17 cellular contexts compared by ENCODE assay signal in genomic region chr7:36515847-36516246, GRCh38.
DNase-seq lines count a peak whose midpoint lies in the region; ATAC-seq and TF ChIP-seq lines count a peak whose summit lies in the region.
"Had no signal": no experiment of that assay in that cellular context is flagged by ENCODE, and none has a peak within 500 bp of the region (broad histone marks: within the 10 kb centered on the region; RNA-seq: fewer than 3 reads in every experiment).

No MANE protein-coding gene starts in this region.

- CTCF ChIA-PET in activated CD8-positive, alpha-beta memory T cell treated with anti-CD3 and anti-CD28 coated beads, Interleukin-2, amount 10 ng/mL, durations not matched to agents 7 days and 5 days (lab: Charles Lee), result no interaction called here

- ATAC-seq in activated CD8-positive, alpha-beta memory T cell treated with anti-CD3 and anti-CD28 coated beads, Interleukin-2, amount 10 ng/mL, durations not matched to agents 7 days and 5 days, result no peak
- ATAC-seq in esophagus mucosa, result peak; percentile 12
- ATAC-seq in stimulated activated effector memory CD8-positive, alpha-beta T cell treated with anti-CD3 and anti-CD28 coated beads, Interleukin-12 subunit alpha, Interleukin-12 subunit beta, amount 100 ng/mL, for 72 hours, result no peak
- no peak for ATAC-seq in GM21528 (IDR thresholded peaks at IDR 0.05; ENCODE audit: low FRiP score, unreplicated experiment)
- ATAC-seq in HG02973 (IDR thresholded peaks at IDR 0.05; ENCODE audit: unreplicated experiment), result no peak

- intact Hi-C loops in activated T-helper 2 cell treated with anti-CD3 and anti-CD28 coated beads, Interferon-gamma antibody, Interleukin-2, Interleukin-4, amounts not matched to agents 10 μg/mL and 5 μg/mL and 100 μg/mL, durations not matched to agents 14 hours and 24 hours and 36 hours (cut with micrococcal nuclease), result no loop called here

- H3K4me3 Mint-ChIP-seq in activated CD8-positive, alpha-beta memory T cell treated with anti-CD3 and anti-CD28 coated beads, Interleukin-2, amount 10 ng/mL, durations not matched to agents 7 days and 5 days, result peak overlapping the region; percentile 1
- H3K4me3 Mint-ChIP-seq in activated T-helper 2 cell treated with anti-CD3 and anti-CD28 coated beads, Interferon-gamma antibody, Interleukin-2, Interleukin-4, amounts not matched to agents 10 μg/mL and 5 μg/mL and 100 μg/mL, durations not matched to agents 14 hours and 24 hours and 36 hours (ENCODE audit: low read depth), result no peak overlapping the region
- H3K4me3 Mint-ChIP-seq in stimulated activated effector memory CD8-positive, alpha-beta T cell treated with anti-CD3 and anti-CD28 coated beads, Interleukin-12 subunit alpha, Interleukin-12 subunit beta, amount 100 ng/mL, for 72 hours, result no peak overlapping the region
- H3K4me3 Mint-ChIP-seq: activated naive CD4-positive, alpha-beta T cell treated with anti-CD3 and anti-CD28 coated beads for 36 hours; HFFc6; nephron progenitor cell had no signal

- no peak for TF ChIP-seq POLR2A in erythroblast (IDR thresholded peaks at IDR 0.05; ENCODE audit: low read length)

- peaks cover 3% of the 10 kb centered on the region for H3K9me3 Mint-ChIP-seq in activated CD8-positive, alpha-beta memory T cell treated with anti-CD3 and anti-CD28 coated beads, Interleukin-2, amount 10 ng/mL, durations not matched to agents 7 days and 5 days (ENCODE audit: low read depth)
- H3K9me3 Mint-ChIP-seq in activated T-helper 2 cell treated with anti-CD3 and anti-CD28 coated beads, Interferon-gamma antibody, Interleukin-2, Interleukin-4, amounts not matched to agents 10 μg/mL and 5 μg/mL and 100 μg/mL, durations not matched to agents 14 hours and 24 hours and 36 hours, result no peaks in the 10 kb centered on the region
- no peaks in the 10 kb centered on the region for H3K9me3 Mint-ChIP-seq in stimulated activated effector memory CD8-positive, alpha-beta T cell treated with anti-CD3 and anti-CD28 coated beads, Interleukin-12 subunit alpha, Interleukin-12 subunit beta, amount 100 ng/mL, for 72 hours
- H3K9me3 Mint-ChIP-seq: activated naive CD4-positive, alpha-beta T cell treated with anti-CD3 and anti-CD28 coated beads for 36 hours; HFFc6; nephron progenitor cell had no signal

- H3K36me3 Mint-ChIP-seq in activated CD8-positive, alpha-beta memory T cell treated with anti-CD3 and anti-CD28 coated beads, Interleukin-2, amount 10 ng/mL, durations not matched to agents 7 days and 5 days, result peaks cover 19% of the 10 kb centered on the region
- H3K36me3 Mint-ChIP-seq in activated T-helper 2 cell treated with anti-CD3 and anti-CD28 coated beads, Interferon-gamma antibody, Interleukin-2, Interleukin-4, amounts not matched to agents 10 μg/mL and 5 μg/mL and 100 μg/mL, durations not matched to agents 14 hours and 24 hours and 36 hours (ENCODE audit: low read depth), result peaks cover 14% of the 10 kb centered on the region
- H3K36me3 Mint-ChIP-seq in stimulated activated effector memory CD8-positive, alpha-beta T cell treated with anti-CD3 and anti-CD28 coated beads, Interleukin-12 subunit alpha, Interleukin-12 subunit beta, amount 100 ng/mL, for 72 hours, result peaks cover 57% of the 10 kb centered on the region

- no peak for DNase-seq in activated CD8-positive, alpha-beta memory T cell treated with anti-CD3 and anti-CD28 coated beads, Interleukin-2, amount 10 ng/mL, durations not matched to agents 7 days and 5 days
- no peak for DNase-seq in activated CD8-positive, alpha-beta memory T cell treated with anti-CD3 and anti-CD28 coated beads, Interleukin-2, amount 50 U/mL, for 4 hours
- no peak for DNase-seq in activated T-helper 2 cell treated with anti-CD3 and anti-CD28 coated beads, Interferon-gamma antibody, Interleukin-2, Interleukin-4, amounts not matched to agents 10 μg/mL and 5 μg/mL and 100 μg/mL, durations not matched to agents 14 hours and 24 hours and 36 hours (ENCODE audit: low spot score)
- DNase-seq in stimulated activated effector memory CD8-positive, alpha-beta T cell treated with anti-CD3 and anti-CD28 coated beads, Interleukin-12 subunit alpha, Interleukin-12 subunit beta, amount 100 ng/mL, for 72 hours (ENCODE audit: low spot score in 2 of 2), result no peak
- DNase-seq in erythroblast (lab: John Stamatoyannopoulos, UW), result no peak
- DNase-seq: activated naive CD4-positive, alpha-beta T cell treated with anti-CD3 and anti-CD28 coated beads for 36 hours; HFFc6; kidney glomerular epithelial cell; NCI-H2029; PC-9; SJCRH30; stimulated activated CD4-positive, alpha-beta T cell treated with anti-CD3 and anti-CD28 coated beads, Interleukin-2, amount 100 ng/mL, for 48 hours; WERI-Rb-1 had no signal

- peak overlapping the region; percentile 85 for H3K27ac Mint-ChIP-seq in activated CD8-positive, alpha-beta memory T cell treated with anti-CD3 and anti-CD28 coated beads, Interleukin-2, amount 10 ng/mL, durations not matched to agents 7 days and 5 days
- H3K27ac Mint-ChIP-seq in activated T-helper 2 cell treated with anti-CD3 and anti-CD28 coated beads, Interferon-gamma antibody, Interleukin-2, Interleukin-4, amounts not matched to agents 10 μg/mL and 5 μg/mL and 100 μg/mL, durations not matched to agents 14 hours and 24 hours and 36 hours, result peak overlapping the region; percentile 28
- H3K27ac Mint-ChIP-seq in stimulated activated effector memory CD8-positive, alpha-beta T cell treated with anti-CD3 and anti-CD28 coated beads, Interleukin-12 subunit alpha, Interleukin-12 subunit beta, amount 100 ng/mL, for 72 hours, result peak overlapping the region; percentile 93
- H3K27ac Mint-ChIP-seq: activated naive CD4-positive, alpha-beta T cell treated with anti-CD3 and anti-CD28 coated beads for 36 hours; HFFc6 had no signal

- peaks cover 18% of the 10 kb centered on the region for H3K4me1 Mint-ChIP-seq in activated CD8-positive, alpha-beta memory T cell treated with anti-CD3 and anti-CD28 coated beads, Interleukin-2, amount 10 ng/mL, durations not matched to agents 7 days and 5 days
- H3K4me1 Mint-ChIP-seq in activated T-helper 2 cell treated with anti-CD3 and anti-CD28 coated beads, Interferon-gamma antibody, Interleukin-2, Interleukin-4, amounts not matched to agents 10 μg/mL and 5 μg/mL and 100 μg/mL, durations not matched to agents 14 hours and 24 hours and 36 hours (ENCODE audit: low read depth), result peaks cover 10% of the 10 kb centered on the region
- H3K4me1 Mint-ChIP-seq in stimulated activated effector memory CD8-positive, alpha-beta T cell treated with anti-CD3 and anti-CD28 coated beads, Interleukin-12 subunit alpha, Interleukin-12 subunit beta, amount 100 ng/mL, for 72 hours, result peaks cover 25% of the 10 kb centered on the region

- H3K27me3 Mint-ChIP-seq in activated CD8-positive, alpha-beta memory T cell treated with anti-CD3 and anti-CD28 coated beads, Interleukin-2, amount 10 ng/mL, durations not matched to agents 7 days and 5 days, result no peaks in the 10 kb centered on the region
- no peaks in the 10 kb centered on the region for H3K27me3 Mint-ChIP-seq in activated T-helper 2 cell treated with anti-CD3 and anti-CD28 coated beads, Interferon-gamma antibody, Interleukin-2, Interleukin-4, amounts not matched to agents 10 μg/mL and 5 μg/mL and 100 μg/mL, durations not matched to agents 14 hours and 24 hours and 36 hours (ENCODE audit: low read depth)

Comparison
In these comparisons a context has a peak if more than half of its experiments do, and no peak if none do; other contexts are left out.
1. H3K27ac Mint-ChIP-seq: peak in every context shown above with its lines; median percentile 93 in stimulated activated effector memory CD8-positive, alpha-beta T cell treated with anti-CD3 and anti-CD28 coated beads, Interleukin-12 subunit alpha, Interleukin-12 subunit beta, amount 100 ng/mL, for 72 hours; 85 in activated CD8-positive, alpha-beta memory T cell treated with anti-CD3 and anti-CD28 coated beads, Interleukin-2, amount 10 ng/mL, durations not matched to agents 7 days and 5 days; 28 in activated T-helper 2 cell treated with anti-CD3 and anti-CD28 coated beads, Interferon-gamma antibody, Interleukin-2, Interleukin-4, amounts not matched to agents 10 μg/mL and 5 μg/mL and 100 μg/mL, durations not matched to agents 14 hours and 24 hours and 36 hours.